In the genomic region with DNA sequence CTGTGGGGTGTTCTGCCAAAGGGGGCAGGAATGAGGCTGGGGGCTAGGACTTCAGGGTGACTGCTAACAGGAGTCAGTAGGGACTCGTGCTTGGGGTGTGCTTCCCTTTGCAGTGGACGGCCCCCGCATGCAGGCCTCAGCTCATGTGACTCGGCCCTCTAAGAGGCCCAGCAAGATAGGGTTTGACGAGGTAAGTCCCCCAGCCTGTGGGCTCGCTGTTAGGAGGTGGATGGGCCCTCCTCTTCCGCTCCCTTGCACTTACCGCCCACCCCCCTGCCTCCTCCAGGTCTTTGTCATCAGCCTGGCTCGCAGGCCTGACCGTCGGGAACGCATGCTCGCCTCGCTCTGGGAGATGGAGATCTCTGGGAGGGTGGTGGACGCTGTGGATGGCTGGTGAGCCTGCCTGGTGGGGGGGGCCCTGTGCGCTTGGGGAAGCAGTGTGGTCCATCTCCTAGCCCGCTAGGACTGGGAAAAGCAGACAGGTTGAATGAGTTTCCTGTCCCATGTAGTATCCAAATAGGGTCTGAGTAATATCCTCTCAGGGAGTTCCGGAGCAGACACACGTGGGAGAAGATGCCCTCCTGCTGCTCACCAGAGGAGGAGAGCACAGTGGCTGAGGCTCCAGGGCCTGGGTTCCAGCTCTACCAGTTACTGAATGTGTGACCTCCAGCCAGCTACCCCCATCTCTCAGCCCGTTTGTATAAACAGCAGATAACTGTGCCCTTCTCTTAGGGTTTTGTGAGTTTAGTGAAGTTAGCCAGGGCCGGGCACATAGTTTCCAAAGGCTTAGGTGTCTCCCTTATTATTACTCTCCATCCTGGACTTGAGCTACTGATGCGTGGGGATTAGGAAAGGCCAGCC, we compare ENCODE assay signal across 1 cellular context.
TF ChIP-seq lines count a peak whose summit lies in the region.

No MANE protein-coding gene starts in this region.

TF ChIP-seq in HEK293, 187 proteins besides CTCF, POLR2A, EP300 and RAD21 (continued from another document):
- no peak for TF ChIP-seq ZNF37A (tag by site-specific recombination; IDR thresholded peaks at IDR 0.05)
